18 cellular contexts compared by ENCODE assay signal in genomic region chr7:158581440-158582088, GRCh38. TPM values are rescaled to one million over a fixed set of nuclear protein-coding genes. Genes with fewer than 3 reads are reported as not detected.
DNase-seq lines count a peak whose midpoint lies in the region; ATAC-seq and TF ChIP-seq lines count a peak whose summit lies in the region.
"Had no signal": no experiment of that assay in that cellular context is flagged by ENCODE, and none has a peak within 500 bp of the region (broad histone marks: within the 10 kb centered on the region; RNA-seq: fewer than 3 reads in every experiment).

No MANE protein-coding gene starts in this region.

- no peak for TF ChIP-seq POLR2A in prostate gland (IDR thresholded peaks at IDR 0.05)

- H3K27ac Mint-ChIP-seq in memory B cell = no peak overlapping the region
- no peak overlapping the region for H3K27ac Mint-ChIP-seq in CD14-positive monocyte
- H3K27ac Mint-ChIP-seq in chondrocyte (ENCODE audit: unreplicated experiment) = no peak overlapping the region
- H3K27ac Mint-ChIP-seq: activated T-helper 2 cell treated with anti-CD3 and anti-CD28 coated beads, Interferon-gamma antibody, Interleukin-2, Interleukin-4, amounts not matched to agents 10 μg/mL and 5 μg/mL and 100 μg/mL, durations not matched to agents 14 hours and 24 hours and 36 hours; H9; stimulated activated naive CD8-positive, alpha-beta T cell treated with anti-CD3 and anti-CD28 coated beads, Interleukin-15, Interleukin-2, amounts not matched to agents 100 ng/mL and 50 ng/mL, for 24 hours had no signal

- H3K36me3 Mint-ChIP-seq in memory B cell = peaks cover 6% of the 10 kb centered on the region
- H3K36me3 Mint-ChIP-seq in CD14-positive monocyte = no peaks in the 10 kb centered on the region
- H3K36me3 Mint-ChIP-seq in chondrocyte (ENCODE audit: low read depth) = peaks cover 2% of the 10 kb centered on the region

- H3K27me3 ChIP-seq in OCI-LY1 (ENCODE audit: insufficient read depth, low read length) (no peaks in the 10 kb centered on the region), prostate gland (replicated peaks; ENCODE audit: insufficient read depth) (no peaks in the 10 kb centered on the region)
- H3K27me3 ChIP-seq: Peyer's patch had no signal

- peak overlapping the region; percentile 26; the same call in 1 of the 2 replicates for H3K4me2 ChIP-seq in OCI-LY1 (ENCODE audit: low read length)

- peaks cover 12% of the 10 kb centered on the region for H3K4me1 Mint-ChIP-seq in memory B cell
- no peaks in the 10 kb centered on the region for H3K4me1 Mint-ChIP-seq in CD14-positive monocyte
- H3K4me1 Mint-ChIP-seq in chondrocyte (ENCODE audit: low read depth) = peaks cover 3% of the 10 kb centered on the region

- no peak overlapping the region for H2AFZ ChIP-seq in OCI-LY1 (ENCODE audit: low read length)

- H3K4me1 ChIP-seq in OCI-LY1 (ENCODE audit: insufficient read depth, low read length, severe bottlenecking) (peaks cover 10% of the 10 kb centered on the region), prostate gland (replicated peaks) (no peaks in the 10 kb centered on the region)

- H3K27me3 Mint-ChIP-seq in memory B cell (peaks cover 21% of the 10 kb centered on the region), CD14-positive monocyte (ENCODE audit: low read depth in 3 of 3) (peaks cover 21 to 32% (median 26%) of the 10 kb centered on the region in 3 donors), chondrocyte (ENCODE audit: low read depth) (peaks cover 25% of the 10 kb centered on the region)

- H3K9me3 ChIP-seq in OCI-LY1 (ENCODE audit: low read length) (peaks cover 17% of the 10 kb centered on the region), prostate gland (no peaks in the 10 kb centered on the region)
- H3K9me3 ChIP-seq: gastrocnemius medialis had no signal

- no peak overlapping the region for H3K9ac ChIP-seq in OCI-LY1 (ENCODE audit: low read length)

- TF ChIP-seq CTCF in OCI-LY1 (IDR thresholded peaks at IDR 0.05; ENCODE audit: low read length) (no peak), CD14-positive monocyte (IDR thresholded peaks at IDR 0.05) (no peak), prostate gland (IDR thresholded peaks at IDR 0.05) (no peak), chondrocyte (IDR thresholded peaks at IDR 0.05) (no peak)

- ATAC-seq in memory B cell (ENCODE audit: low read depth) = peak; percentile 37
- ATAC-seq: gastrocnemius medialis had no signal

- peak; percentile 96 for DNase-seq in DMS153 treated with DMSO at 0.1 percent for 48 hours (lab: John Stamatoyannopoulos, UW; ENCODE audit: unreplicated experiment)
- peak; percentile 93 for DNase-seq in NCI-H146 (lab: John Stamatoyannopoulos, UW)
- DNase-seq in memory B cell (ENCODE audit: low spot score in 2 of 2) = no peak
- no peak for DNase-seq in CD14-positive monocyte (ENCODE audit: low spot score)
- no peak for DNase-seq in substantia nigra (lab: John Stamatoyannopoulos, UW)
- no peak for DNase-seq in prostate gland (ENCODE audit: low spot score)
- DNase-seq in chondrocyte (ENCODE audit: low spot score) = no peak
- DNase-seq: activated CD4-positive, alpha-beta T cell treated with anti-CD3 and anti-CD28 coated beads, Interleukin-2, amount 50 U/mL, for 48 hours; effector memory CD4-positive, alpha-beta T cell; gastrocnemius medialis; H9; Peyer's patch; T-helper 9 cell had no signal

- H3K27ac ChIP-seq in OCI-LY1 (ENCODE audit: low read depth, low read length, poor library complexity, severe bottlenecking) (no peak overlapping the region), substantia nigra (ENCODE audit: low read depth, low read length, poor library complexity, severe bottlenecking) (no peak overlapping the region), prostate gland (peak overlapping the region in 1 of 2 donors; percentile 19)
- H3K27ac ChIP-seq: gastrocnemius medialis, right atrium auricular region had no signal

- no peaks in the 10 kb centered on the region for H3K79me2 ChIP-seq in OCI-LY1 (ENCODE audit: insufficient read depth, low read length)

- H3K9me2 ChIP-seq in OCI-LY1 (ENCODE audit: low read depth, low read length) = no peaks in the 10 kb centered on the region

- 50% methylated on average over 7 of the region's 7 CpGs for WGBS in prostate gland

- no peaks in the 10 kb centered on the region for H3F3A ChIP-seq in OCI-LY1 (ENCODE audit: insufficient read depth, low read length)

- no peaks in the 10 kb centered on the region; the same call in 1 of the 2 replicates for H3K36me3 ChIP-seq in OCI-LY1 (ENCODE audit: insufficient read depth, low read length)
- no peaks in the 10 kb centered on the region for H3K36me3 ChIP-seq in prostate gland
- H3K36me3 ChIP-seq: gastrocnemius medialis, Peyer's patch, right atrium auricular region had no signal

- no peak overlapping the region for H3K4me3 Mint-ChIP-seq in memory B cell
- no peak overlapping the region for H3K4me3 Mint-ChIP-seq in CD14-positive monocyte
- no peak overlapping the region for H3K4me3 Mint-ChIP-seq in chondrocyte (ENCODE audit: unreplicated experiment)
- H3K4me3 Mint-ChIP-seq: H9; stimulated activated naive CD8-positive, alpha-beta T cell treated with anti-CD3 and anti-CD28 coated beads, Interleukin-15, Interleukin-2, amounts not matched to agents 100 ng/mL and 50 ng/mL, for 24 hours had no signal

- intact Hi-C loops in CD14-positive monocyte (cut with micrococcal nuclease) = no loop called here
- intact Hi-C loops in prostate gland (cut with DNase I) = no loop called here

- H3K9me3 Mint-ChIP-seq in memory B cell = peaks cover 7% of the 10 kb centered on the region
- peaks cover 0 to 31% (median 20%) of the 10 kb centered on the region in 7 donors for H3K9me3 Mint-ChIP-seq in CD14-positive monocyte
- H3K9me3 Mint-ChIP-seq in chondrocyte (ENCODE audit: low read depth) = peaks cover 21% of the 10 kb centered on the region

- H4K20me1 ChIP-seq in OCI-LY1 (ENCODE audit: insufficient read depth, low read length) = no peaks in the 10 kb centered on the region

- H3K4me3 ChIP-seq in OCI-LY1 (ENCODE audit: low read depth, low read length, poor library complexity, severe bottlenecking) = no peak overlapping the region
- no peak overlapping the region for H3K4me3 ChIP-seq in prostate gland
- H3K4me3 ChIP-seq: gastrocnemius medialis, Peyer's patch, right atrium auricular region had no signal

RNA-seq across cellular contexts. Expression of gene PTPRN2, which starts 6.1 kb away (rescaled TPM):
- polyA plus RNA-seq in CD14-positive monocyte = under 1 TPM; 0.25 to 0.97 TPM
- total RNA-seq in prostate gland = 10 to 100 TPM; 26.1 to 55.5 TPM
- 0.30 to 0.51 TPM (median 0.36 TPM) in 3 replicates for total RNA-seq in chondrocyte
- total RNA-seq: G401 had no signal

Comparison
In these comparisons a context has a peak if more than half of its experiments do, and no peak if none do; other contexts are left out.
1. DNase-seq: peak in DMS153 treated with DMSO at 0.1 percent for 48 hours (single experiment) and NCI-H146 (single experiment); none in memory B cell (0 of 2), CD14-positive monocyte (single experiment), substantia nigra (0 of 49), prostate gland (single experiment) and chondrocyte (single experiment).
2. RNA of gene PTPRN2, which starts 6.1 kb away (total RNA-seq): 26.1 to 55.5 TPM in prostate gland; 0.30 to 0.51 TPM in chondrocyte; every median in the first group is over 10 times any median in the second.